ENCODE assay signal across 16 cellular contexts in the genomic region with DNA sequence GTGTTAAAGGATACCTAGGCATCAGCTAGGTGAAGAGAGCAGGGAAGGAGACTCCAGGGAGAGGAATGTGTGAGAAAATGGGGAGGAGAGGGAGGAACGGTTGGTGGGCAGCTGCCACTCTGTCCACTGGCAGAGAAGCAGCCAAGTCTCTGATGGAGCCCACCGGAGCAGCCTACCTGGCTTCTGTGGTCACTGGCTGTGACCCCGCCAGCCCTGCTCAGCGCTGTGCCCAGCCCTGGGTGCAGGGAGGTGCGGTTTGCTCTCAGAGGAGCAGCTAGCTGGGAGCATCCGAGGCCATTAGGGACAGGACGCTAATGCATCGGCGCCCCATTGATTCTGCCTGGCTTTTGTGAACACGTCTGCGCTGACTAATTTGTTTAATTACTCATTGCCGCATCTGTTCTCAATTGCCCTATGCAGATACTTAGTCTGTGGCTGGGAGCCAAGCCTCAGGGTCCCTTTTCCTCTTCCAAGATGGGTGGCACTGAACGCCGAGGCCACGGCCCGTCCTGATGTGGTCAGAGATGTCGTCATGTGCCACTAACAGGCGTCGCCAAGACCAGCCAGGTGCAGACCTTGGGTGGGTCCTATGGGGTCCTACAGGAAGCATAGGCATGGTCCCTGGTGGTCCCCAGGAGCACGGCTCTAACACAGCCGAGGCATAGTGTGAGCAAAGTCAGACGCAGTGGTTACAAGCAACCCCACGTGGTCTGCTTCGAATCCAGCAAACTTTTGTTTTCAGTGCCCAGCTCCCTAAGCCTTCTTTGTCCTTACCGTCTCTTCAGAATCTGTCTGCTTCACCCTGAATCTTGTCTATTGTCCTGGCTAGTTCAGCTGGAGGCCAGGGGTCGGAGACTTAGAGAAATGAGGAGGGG.
DNase-seq lines count a peak whose midpoint lies in the region; ATAC-seq and TF ChIP-seq lines count a peak whose summit lies in the region.
"Had no signal": no experiment of that assay in that cellular context is flagged by ENCODE, and none has a peak within 500 bp of the region (broad histone marks: within the 10 kb centered on the region; RNA-seq: fewer than 3 reads in every experiment).

No MANE protein-coding gene starts in this region.

- peaks cover 16% of the 10 kb centered on the region for H3K36me3 Mint-ChIP-seq in activated naive CD8-positive, alpha-beta T cell treated with anti-CD3 and anti-CD28 coated beads, Interleukin-2, amount 10 ng/mL, durations not matched to agents 7 days and 5 days
- H3K36me3 Mint-ChIP-seq in activated naive CD8-positive, alpha-beta T cell treated with anti-CD3 and anti-CD28 coated beads, Interleukin-2, amount 50 U/mL, for 24 hours (ENCODE audit: low read depth) = no peaks in the 10 kb centered on the region
- peaks cover 5% of the 10 kb centered on the region for H3K36me3 Mint-ChIP-seq in brain

- intact Hi-C loops in sciatic nerve (cut with DNase I) (no loop called here), Right ventricle myocardium superior (cut with DNase I) (no loop called here)

- no peak overlapping the region for H3K27ac Mint-ChIP-seq in activated naive CD8-positive, alpha-beta T cell treated with anti-CD3 and anti-CD28 coated beads, Interleukin-2, amount 10 ng/mL, durations not matched to agents 7 days and 5 days
- H3K27ac Mint-ChIP-seq in activated naive CD8-positive, alpha-beta T cell treated with anti-CD3 and anti-CD28 coated beads, Interleukin-2, amount 50 U/mL, for 24 hours = no peak overlapping the region
- peak overlapping the region in 4 of 5 experiments; percentile 52 to 87 (median 76) for H3K27ac Mint-ChIP-seq in brain
- H3K27ac Mint-ChIP-seq: mesothelial cell of epicardium had no signal

- POLR2A ChIA-PET in activated naive CD8-positive, alpha-beta T cell treated with anti-CD3 and anti-CD28 coated beads, Interleukin-2, amount 10 ng/mL, durations not matched to agents 7 days and 5 days (lab: Charles Lee) = interaction anchor here (0.9 kb wide), 1 partner anchor 10 kb away, joined by 4 read pairs; no protein-coding TSS in a partner anchor
- POLR2A ChIA-PET in GM10248 (lab: Yijun Ruan, JAX) = no interaction called here

- CTCF ChIA-PET in GM10248 (lab: Yijun Ruan, JAX) = no interaction called here

- no peak overlapping the region for H3K4me3 Mint-ChIP-seq in activated naive CD8-positive, alpha-beta T cell treated with anti-CD3 and anti-CD28 coated beads, Interleukin-2, amount 10 ng/mL, durations not matched to agents 7 days and 5 days
- H3K4me3 Mint-ChIP-seq in activated naive CD8-positive, alpha-beta T cell treated with anti-CD3 and anti-CD28 coated beads, Interleukin-2, amount 50 U/mL, for 24 hours = no peak overlapping the region
- H3K4me3 Mint-ChIP-seq in brain = peak overlapping the region in 2 of 5 experiments; percentile 27 to 41
- H3K4me3 Mint-ChIP-seq: mesothelial cell of epicardium had no signal

- ATAC-seq in activated naive CD8-positive, alpha-beta T cell treated with anti-CD3 and anti-CD28 coated beads, Interleukin-2, amount 10 ng/mL, durations not matched to agents 7 days and 5 days (ENCODE audit: low read depth) = peak; percentile 11
- ATAC-seq in activated naive CD8-positive, alpha-beta T cell treated with anti-CD3 and anti-CD28 coated beads, Interleukin-2, amount 50 U/mL, for 24 hours = no peak
- peak; percentile 74 for ATAC-seq in sciatic nerve
- no peak for ATAC-seq in GM21737 (IDR thresholded peaks at IDR 0.05; ENCODE audit: unreplicated experiment)
- ATAC-seq in Right ventricle myocardium superior (ENCODE audit: poor library complexity) = no peak

- no peaks in the 10 kb centered on the region for H3K27me3 Mint-ChIP-seq in activated naive CD8-positive, alpha-beta T cell treated with anti-CD3 and anti-CD28 coated beads, Interleukin-2, amount 10 ng/mL, durations not matched to agents 7 days and 5 days
- H3K27me3 Mint-ChIP-seq in activated naive CD8-positive, alpha-beta T cell treated with anti-CD3 and anti-CD28 coated beads, Interleukin-2, amount 50 U/mL, for 24 hours = no peaks in the 10 kb centered on the region
- H3K27me3 Mint-ChIP-seq in brain = peaks cover 5% of the 10 kb centered on the region

- TF ChIP-seq CTCF in brain (conservative IDR thresholded peaks at IDR 0.05) (no peak), GM10248 (IDR thresholded peaks at IDR 0.05; ENCODE audit: control extremely low read depth, extremely low read depth, low read depth, missing control alignments) (no peak)

- no peaks in the 10 kb centered on the region for H3K4me1 Mint-ChIP-seq in activated naive CD8-positive, alpha-beta T cell treated with anti-CD3 and anti-CD28 coated beads, Interleukin-2, amount 10 ng/mL, durations not matched to agents 7 days and 5 days
- H3K4me1 Mint-ChIP-seq in activated naive CD8-positive, alpha-beta T cell treated with anti-CD3 and anti-CD28 coated beads, Interleukin-2, amount 50 U/mL, for 24 hours = no peaks in the 10 kb centered on the region
- peaks cover 60% of the 10 kb centered on the region for H3K4me1 Mint-ChIP-seq in brain

- no peak for DNase-seq in activated naive CD8-positive, alpha-beta T cell treated with anti-CD3 and anti-CD28 coated beads, Interleukin-2, amount 10 ng/mL, durations not matched to agents 7 days and 5 days
- no peak for DNase-seq in activated naive CD8-positive, alpha-beta T cell treated with anti-CD3 and anti-CD28 coated beads, Interleukin-2, amount 50 U/mL, for 24 hours
- DNase-seq in NCI-H146 treated with DMSO at 0.1 percent for 48 hours (lab: John Stamatoyannopoulos, UW; ENCODE audit: unreplicated experiment) (peak; percentile 45), sciatic nerve (ENCODE audit: low spot score) (no peak), Right ventricle myocardium superior (no peak), GM10248 (ENCODE audit: extremely low spot score) (no peak)
- DNase-seq: activated CD4-positive, alpha-beta T cell treated with anti-CD3 and anti-CD28 coated beads for 4 hours; activated CD8-positive, alpha-beta memory T cell treated with anti-CD3 and anti-CD28 coated beads, Interleukin-2, amount 50 U/mL, for 4 hours; activated naive CD4-positive, alpha-beta T cell treated with anti-CD3 and anti-CD28 coated beads, Interleukin-2, amount 50 U/mL, for 16 hours; effector CD4-positive, alpha-beta T cell; kidney glomerular epithelial cell; NCI-H226; substantia nigra had no signal

- no peaks in the 10 kb centered on the region for H3K9me3 Mint-ChIP-seq in activated naive CD8-positive, alpha-beta T cell treated with anti-CD3 and anti-CD28 coated beads, Interleukin-2, amount 10 ng/mL, durations not matched to agents 7 days and 5 days
- no peaks in the 10 kb centered on the region for H3K9me3 Mint-ChIP-seq in activated naive CD8-positive, alpha-beta T cell treated with anti-CD3 and anti-CD28 coated beads, Interleukin-2, amount 50 U/mL, for 24 hours
- peaks cover 0 to 5% (median 2%) of the 10 kb centered on the region in 5 experiments for H3K9me3 Mint-ChIP-seq in brain

Comparison
In these comparisons a context has a peak if more than half of its experiments do, and no peak if none do; other contexts are left out.
1. ATAC-seq: peak in activated naive CD8-positive, alpha-beta T cell treated with anti-CD3 and anti-CD28 coated beads, Interleukin-2, amount 10 ng/mL, durations not matched to agents 7 days and 5 days (single experiment) and sciatic nerve (single experiment); none in activated naive CD8-positive, alpha-beta T cell treated with anti-CD3 and anti-CD28 coated beads, Interleukin-2, amount 50 U/mL, for 24 hours (single experiment), GM21737 (single experiment) and Right ventricle myocardium superior (single experiment).
2. H3K27ac Mint-ChIP-seq: peak in brain (4 of 5); none in activated naive CD8-positive, alpha-beta T cell treated with anti-CD3 and anti-CD28 coated beads, Interleukin-2, amount 10 ng/mL, durations not matched to agents 7 days and 5 days (single experiment) and activated naive CD8-positive, alpha-beta T cell treated with anti-CD3 and anti-CD28 coated beads, Interleukin-2, amount 50 U/mL, for 24 hours (single experiment).